ENCODE assay signal across 1 cellular context in the genomic region with DNA sequence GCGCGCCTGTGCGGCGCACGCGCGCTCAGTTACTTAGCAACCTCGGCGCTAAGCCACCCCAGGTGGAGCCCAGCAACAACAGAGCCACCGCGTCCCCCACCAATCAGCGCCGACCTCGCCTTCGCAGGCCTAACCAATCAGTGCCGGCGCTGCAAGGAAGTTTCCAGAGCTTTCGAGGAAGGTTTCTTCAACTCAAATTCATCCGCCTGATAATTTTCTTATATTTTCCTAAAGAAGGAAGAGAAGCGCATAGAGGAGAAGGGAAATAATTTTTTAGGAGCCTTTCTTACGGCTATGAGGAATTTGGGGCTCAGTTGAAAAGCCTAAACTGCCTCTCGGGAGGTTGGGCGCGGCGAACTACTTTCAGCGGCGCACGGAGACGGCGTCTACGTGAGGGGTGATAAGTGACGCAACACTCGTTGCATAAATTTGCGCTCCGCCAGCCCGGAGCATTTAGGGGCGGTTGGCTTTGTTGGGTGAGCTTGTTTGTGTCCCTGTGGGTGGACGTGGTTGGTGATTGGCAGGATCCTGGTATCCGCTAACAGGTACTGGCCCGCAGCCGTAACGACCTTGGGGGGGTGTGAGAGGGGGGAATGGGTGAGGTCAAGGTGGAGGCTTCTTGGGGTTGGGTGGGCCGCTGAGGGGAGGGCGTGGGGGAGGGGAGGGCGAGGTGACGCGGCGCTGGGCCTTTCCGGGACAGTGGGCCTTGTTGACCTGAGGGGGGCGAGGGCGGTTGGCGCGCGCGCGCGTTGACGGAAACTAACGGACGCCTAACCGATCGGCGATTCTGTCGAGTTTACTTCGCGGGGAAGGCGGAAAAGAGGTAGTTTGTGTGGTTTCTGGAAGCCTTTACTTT.
TF ChIP-seq lines count a peak whose summit lies in the region.

A gene (plus strand): TSS at position 452 of the 856 bp plus-strand sequence. CDS start 817 bp downstream, outside the sequence.

TF ChIP-seq in HepG2, 621 proteins besides CTCF, POLR2A, EP300 and RAD21 (continued from another document and continues in another):
- TF ChIP-seq NFE2L1 (CRISPR knock-in tag; IDR thresholded peaks at IDR 0.05; ENCODE audit: borderline replicate concordance) (no peak), ZFP41 (CRISPR knock-in tag; IDR thresholded peaks at IDR 0.05; ENCODE audit: borderline replicate concordance) (no peak), ZNF737 (CRISPR knock-in tag; IDR thresholded peaks at IDR 0.05; ENCODE audit: borderline replicate concordance) (no peak), U2AF2 (IDR thresholded peaks at IDR 0.05; ENCODE audit: low read depth, low read length) (peak; percentile 25; the same call in 1 of the 2 replicates), SUZ12 (IDR thresholded peaks at IDR 0.05; ENCODE audit: low read depth, low read length) (no peak), ZNF670 (CRISPR knock-in tag; IDR thresholded peaks at IDR 0.05; ENCODE audit: borderline replicate concordance) (peak; percentile 80), BRD4 (CRISPR knock-in tag; IDR thresholded peaks at IDR 0.05) (peak; percentile 51; the same call in 1 of the 2 replicates), MIER2 (CRISPR knock-in tag; IDR thresholded peaks at IDR 0.05) (no peak), HNRNPL (IDR thresholded peaks at IDR 0.05; ENCODE audit: low read depth, low read length) (peak; percentile 71; the same call in 1 of the 2 replicates), ARHGAP35 (CRISPR knock-in tag; IDR thresholded peaks at IDR 0.05; ENCODE audit: borderline replicate concordance) (no peak), SRY (CRISPR knock-in tag; IDR thresholded peaks at IDR 0.05) (peak; percentile 89), SMAD9 (CRISPR knock-in tag; IDR thresholded peaks at IDR 0.05) (no peak), ZNF678 (CRISPR knock-in tag; IDR thresholded peaks at IDR 0.05) (no peak), BORCS8-MEF2B (CRISPR knock-in tag; IDR thresholded peaks at IDR 0.05) (peak; percentile 46; the same call in 1 of the 2 replicates), ZNF326 (CRISPR knock-in tag; IDR thresholded peaks at IDR 0.05; ENCODE audit: borderline replicate concordance) (no peak), SP5 (CRISPR knock-in tag; IDR thresholded peaks at IDR 0.05; ENCODE audit: borderline replicate concordance, low read depth) (no peak), SIX1 (CRISPR knock-in tag; IDR thresholded peaks at IDR 0.05; ENCODE audit: borderline replicate concordance) (no peak), JARID2 (CRISPR knock-in tag; IDR thresholded peaks at IDR 0.05; ENCODE audit: insufficient replicate concordance) (peak; percentile 75), ZNF282 (IDR thresholded peaks at IDR 0.05; ENCODE audit: partially characterized antibody) (no peak), ZFP82 (CRISPR knock-in tag; IDR thresholded peaks at IDR 0.05; ENCODE audit: borderline replicate concordance) (0 out of 2 replicates have a peak, but pooled peaks have one; percentile 74), PHB2 (IDR thresholded peaks at IDR 0.05; ENCODE audit: partially characterized antibody) (no peak), SP1 (IDR thresholded peaks at IDR 0.05) (no peak), SP1 (CRISPR knock-in tag; IDR thresholded peaks at IDR 0.05) (peak; percentile 84)
- TF ChIP-seq, protein P1, sequence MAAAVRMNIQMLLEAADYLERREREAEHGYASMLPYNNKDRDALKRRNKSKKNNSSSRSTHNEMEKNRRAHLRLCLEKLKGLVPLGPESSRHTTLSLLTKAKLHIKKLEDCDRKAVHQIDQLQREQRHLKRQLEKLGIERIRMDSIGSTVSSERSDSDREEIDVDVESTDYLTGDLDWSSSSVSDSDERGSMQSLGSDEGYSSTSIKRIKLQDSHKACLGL (CRISPR knock-in tag; IDR thresholded peaks at IDR 0.05): 0 out of 2 replicates have a peak, but pooled peaks have one; percentile 57
- TF ChIP-seq, protein P2, sequence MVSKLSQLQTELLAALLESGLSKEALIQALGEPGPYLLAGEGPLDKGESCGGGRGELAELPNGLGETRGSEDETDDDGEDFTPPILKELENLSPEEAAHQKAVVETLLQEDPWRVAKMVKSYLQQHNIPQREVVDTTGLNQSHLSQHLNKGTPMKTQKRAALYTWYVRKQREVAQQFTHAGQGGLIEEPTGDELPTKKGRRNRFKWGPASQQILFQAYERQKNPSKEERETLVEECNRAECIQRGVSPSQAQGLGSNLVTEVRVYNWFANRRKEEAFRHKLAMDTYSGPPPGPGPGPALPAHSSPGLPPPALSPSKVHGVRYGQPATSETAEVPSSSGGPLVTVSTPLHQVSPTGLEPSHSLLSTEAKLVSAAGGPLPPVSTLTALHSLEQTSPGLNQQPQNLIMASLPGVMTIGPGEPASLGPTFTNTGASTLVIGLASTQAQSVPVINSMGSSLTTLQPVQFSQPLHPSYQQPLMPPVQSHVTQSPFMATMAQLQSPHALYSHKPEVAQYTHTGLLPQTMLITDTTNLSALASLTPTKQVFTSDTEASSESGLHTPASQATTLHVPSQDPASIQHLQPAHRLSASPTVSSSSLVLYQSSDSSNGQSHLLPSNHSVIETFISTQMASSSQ (IDR thresholded peaks at IDR 0.05; ENCODE audit: low read depth): peak; percentile 49
- TF ChIP-seq, protein P2 (CRISPR knock-in tag; IDR thresholded peaks at IDR 0.05; ENCODE audit: borderline replicate concordance): no peak; the same call in none of the 2 replicates
- TF ChIP-seq, protein P3, sequence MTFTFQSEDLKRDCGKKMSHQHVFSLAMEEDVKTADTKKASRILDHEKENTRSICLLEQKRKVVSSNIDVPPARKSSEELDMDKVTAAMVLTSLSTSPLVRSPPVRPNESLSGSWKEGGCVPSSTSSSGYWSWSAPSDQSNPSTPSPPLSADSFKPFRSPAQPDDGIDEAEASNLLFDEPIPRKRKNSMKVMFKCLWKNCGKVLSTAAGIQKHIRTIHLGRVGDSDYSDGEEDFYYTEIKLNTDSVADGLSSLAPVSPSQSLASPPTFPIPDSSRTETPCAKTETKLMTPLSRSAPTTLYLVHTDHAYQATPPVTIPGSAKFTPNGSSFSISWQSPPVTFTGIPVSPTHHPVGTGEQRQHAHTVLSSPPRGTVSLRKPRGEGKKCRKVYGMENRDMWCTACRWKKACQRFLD (CRISPR knock-in tag; IDR thresholded peaks at IDR 0.05; ENCODE audit: borderline replicate concordance): peak; percentile 47; the same call in 1 of the 2 replicates
- TF ChIP-seq, protein P4, sequence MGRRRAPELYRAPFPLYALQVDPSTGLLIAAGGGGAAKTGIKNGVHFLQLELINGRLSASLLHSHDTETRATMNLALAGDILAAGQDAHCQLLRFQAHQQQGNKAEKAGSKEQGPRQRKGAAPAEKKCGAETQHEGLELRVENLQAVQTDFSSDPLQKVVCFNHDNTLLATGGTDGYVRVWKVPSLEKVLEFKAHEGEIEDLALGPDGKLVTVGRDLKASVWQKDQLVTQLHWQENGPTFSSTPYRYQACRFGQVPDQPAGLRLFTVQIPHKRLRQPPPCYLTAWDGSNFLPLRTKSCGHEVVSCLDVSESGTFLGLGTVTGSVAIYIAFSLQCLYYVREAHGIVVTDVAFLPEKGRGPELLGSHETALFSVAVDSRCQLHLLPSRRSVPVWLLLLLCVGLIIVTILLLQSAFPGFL (CRISPR knock-in tag; IDR thresholded peaks at IDR 0.05): peak; percentile 47; the same call in 1 of the 2 replicates
- TF ChIP-seq, protein P5, sequence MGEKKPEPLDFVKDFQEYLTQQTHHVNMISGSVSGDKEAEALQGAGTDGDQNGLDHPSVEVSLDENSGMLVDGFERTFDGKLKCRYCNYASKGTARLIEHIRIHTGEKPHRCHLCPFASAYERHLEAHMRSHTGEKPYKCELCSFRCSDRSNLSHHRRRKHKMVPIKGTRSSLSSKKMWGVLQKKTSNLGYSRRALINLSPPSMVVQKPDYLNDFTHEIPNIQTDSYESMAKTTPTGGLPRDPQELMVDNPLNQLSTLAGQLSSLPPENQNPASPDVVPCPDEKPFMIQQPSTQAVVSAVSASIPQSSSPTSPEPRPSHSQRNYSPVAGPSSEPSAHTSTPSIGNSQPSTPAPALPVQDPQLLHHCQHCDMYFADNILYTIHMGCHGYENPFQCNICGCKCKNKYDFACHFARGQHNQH (CRISPR knock-in tag; IDR thresholded peaks at IDR 0.05): peak; percentile 87
- TF ChIP-seq, protein P6, sequence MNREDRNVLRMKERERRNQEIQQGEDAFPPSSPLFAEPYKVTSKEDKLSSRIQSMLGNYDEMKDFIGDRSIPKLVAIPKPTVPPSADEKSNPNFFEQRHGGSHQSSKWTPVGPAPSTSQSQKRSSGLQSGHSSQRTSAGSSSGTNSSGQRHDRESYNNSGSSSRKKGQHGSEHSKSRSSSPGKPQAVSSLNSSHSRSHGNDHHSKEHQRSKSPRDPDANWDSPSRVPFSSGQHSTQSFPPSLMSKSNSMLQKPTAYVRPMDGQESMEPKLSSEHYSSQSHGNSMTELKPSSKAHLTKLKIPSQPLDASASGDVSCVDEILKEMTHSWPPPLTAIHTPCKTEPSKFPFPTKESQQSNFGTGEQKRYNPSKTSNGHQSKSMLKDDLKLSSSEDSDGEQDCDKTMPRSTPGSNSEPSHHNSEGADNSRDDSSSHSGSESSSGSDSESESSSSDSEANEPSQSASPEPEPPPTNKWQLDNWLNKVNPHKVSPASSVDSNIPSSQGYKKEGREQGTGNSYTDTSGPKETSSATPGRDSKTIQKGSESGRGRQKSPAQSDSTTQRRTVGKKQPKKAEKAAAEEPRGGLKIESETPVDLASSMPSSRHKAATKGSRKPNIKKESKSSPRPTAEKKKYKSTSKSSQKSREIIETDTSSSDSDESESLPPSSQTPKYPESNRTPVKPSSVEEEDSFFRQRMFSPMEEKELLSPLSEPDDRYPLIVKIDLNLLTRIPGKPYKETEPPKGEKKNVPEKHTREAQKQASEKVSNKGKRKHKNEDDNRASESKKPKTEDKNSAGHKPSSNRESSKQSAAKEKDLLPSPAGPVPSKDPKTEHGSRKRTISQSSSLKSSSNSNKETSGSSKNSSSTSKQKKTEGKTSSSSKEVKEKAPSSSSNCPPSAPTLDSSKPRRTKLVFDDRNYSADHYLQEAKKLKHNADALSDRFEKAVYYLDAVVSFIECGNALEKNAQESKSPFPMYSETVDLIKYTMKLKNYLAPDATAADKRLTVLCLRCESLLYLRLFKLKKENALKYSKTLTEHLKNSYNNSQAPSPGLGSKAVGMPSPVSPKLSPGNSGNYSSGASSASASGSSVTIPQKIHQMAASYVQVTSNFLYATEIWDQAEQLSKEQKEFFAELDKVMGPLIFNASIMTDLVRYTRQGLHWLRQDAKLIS (CRISPR knock-in tag; IDR thresholded peaks at IDR 0.05): peak; percentile 44; the same call in 1 of the 2 replicates
- TF ChIP-seq, protein P7, sequence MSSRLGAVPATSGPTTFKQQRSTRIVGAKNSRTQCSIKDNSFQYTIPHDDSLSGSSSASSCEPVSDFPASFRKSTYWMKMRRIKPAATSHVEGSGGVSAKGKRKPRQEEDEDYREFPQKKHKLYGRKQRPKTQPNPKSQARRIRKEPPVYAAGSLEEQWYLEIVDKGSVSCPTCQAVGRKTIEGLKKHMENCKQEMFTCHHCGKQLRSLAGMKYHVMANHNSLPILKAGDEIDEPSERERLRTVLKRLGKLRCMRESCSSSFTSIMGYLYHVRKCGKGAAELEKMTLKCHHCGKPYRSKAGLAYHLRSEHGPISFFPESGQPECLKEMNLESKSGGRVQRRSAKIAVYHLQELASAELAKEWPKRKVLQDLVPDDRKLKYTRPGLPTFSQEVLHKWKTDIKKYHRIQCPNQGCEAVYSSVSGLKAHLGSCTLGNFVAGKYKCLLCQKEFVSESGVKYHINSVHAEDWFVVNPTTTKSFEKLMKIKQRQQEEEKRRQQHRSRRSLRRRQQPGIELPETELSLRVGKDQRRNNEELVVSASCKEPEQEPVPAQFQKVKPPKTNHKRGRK (CRISPR knock-in tag; IDR thresholded peaks at IDR 0.05): no peak
- TF ChIP-seq, protein P8, sequence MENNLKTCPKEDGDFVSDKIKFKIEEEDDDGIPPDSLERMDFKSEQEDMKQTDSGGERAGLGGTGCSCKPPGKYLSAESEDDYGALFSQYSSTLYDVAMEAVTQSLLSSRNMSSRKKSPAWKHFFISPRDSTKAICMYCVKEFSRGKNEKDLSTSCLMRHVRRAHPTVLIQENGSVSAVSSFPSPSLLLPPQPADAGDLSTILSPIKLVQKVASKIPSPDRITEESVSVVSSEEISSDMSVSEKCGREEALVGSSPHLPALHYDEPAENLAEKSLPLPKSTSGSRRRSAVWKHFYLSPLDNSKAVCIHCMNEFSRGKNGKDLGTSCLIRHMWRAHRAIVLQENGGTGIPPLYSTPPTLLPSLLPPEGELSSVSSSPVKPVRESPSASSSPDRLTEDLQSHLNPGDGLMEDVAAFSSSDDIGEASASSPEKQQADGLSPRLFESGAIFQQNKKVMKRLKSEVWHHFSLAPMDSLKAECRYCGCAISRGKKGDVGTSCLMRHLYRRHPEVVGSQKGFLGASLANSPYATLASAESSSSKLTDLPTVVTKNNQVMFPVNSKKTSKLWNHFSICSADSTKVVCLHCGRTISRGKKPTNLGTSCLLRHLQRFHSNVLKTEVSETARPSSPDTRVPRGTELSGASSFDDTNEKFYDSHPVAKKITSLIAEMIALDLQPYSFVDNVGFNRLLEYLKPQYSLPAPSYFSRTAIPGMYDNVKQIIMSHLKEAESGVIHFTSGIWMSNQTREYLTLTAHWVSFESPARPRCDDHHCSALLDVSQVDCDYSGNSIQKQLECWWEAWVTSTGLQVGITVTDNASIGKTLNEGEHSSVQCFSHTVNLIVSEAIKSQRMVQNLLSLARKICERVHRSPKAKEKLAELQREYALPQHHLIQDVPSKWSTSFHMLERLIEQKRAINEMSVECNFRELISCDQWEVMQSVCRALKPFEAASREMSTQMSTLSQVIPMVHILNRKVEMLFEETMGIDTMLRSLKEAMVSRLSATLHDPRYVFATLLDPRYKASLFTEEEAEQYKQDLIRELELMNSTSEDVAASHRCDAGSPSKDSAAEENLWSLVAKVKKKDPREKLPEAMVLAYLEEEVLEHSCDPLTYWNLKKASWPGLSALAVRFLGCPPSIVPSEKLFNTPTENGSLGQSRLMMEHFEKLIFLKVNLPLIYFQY (CRISPR knock-in tag; IDR thresholded peaks at IDR 0.05; ENCODE audit: borderline replicate concordance): no peak
- TF ChIP-seq, protein P9, sequence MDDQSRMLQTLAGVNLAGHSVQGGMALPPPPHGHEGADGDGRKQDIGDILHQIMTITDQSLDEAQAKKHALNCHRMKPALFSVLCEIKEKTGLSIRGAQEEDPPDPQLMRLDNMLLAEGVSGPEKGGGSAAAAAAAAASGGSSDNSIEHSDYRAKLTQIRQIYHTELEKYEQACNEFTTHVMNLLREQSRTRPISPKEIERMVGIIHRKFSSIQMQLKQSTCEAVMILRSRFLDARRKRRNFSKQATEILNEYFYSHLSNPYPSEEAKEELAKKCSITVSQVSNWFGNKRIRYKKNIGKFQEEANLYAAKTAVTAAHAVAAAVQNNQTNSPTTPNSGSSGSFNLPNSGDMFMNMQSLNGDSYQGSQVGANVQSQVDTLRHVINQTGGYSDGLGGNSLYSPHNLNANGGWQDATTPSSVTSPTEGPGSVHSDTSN (CRISPR knock-in tag; IDR thresholded peaks at IDR 0.05; ENCODE audit: borderline replicate concordance): no peak
- TF ChIP-seq, protein P10, sequence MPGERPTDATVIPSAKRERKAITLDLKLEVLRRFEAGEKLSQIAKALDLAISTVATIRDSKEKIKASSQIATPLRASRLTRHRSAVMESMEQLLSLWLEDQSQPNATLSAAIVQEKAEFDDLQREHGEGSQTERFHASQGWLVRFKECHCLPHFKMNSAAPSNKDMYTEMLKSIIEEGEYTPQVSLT (CRISPR knock-in tag; IDR thresholded peaks at IDR 0.05; ENCODE audit: borderline replicate concordance, low read depth): no peak
